Comparison of ENCODE assay signal across 2 cellular contexts in the genomic region with DNA sequence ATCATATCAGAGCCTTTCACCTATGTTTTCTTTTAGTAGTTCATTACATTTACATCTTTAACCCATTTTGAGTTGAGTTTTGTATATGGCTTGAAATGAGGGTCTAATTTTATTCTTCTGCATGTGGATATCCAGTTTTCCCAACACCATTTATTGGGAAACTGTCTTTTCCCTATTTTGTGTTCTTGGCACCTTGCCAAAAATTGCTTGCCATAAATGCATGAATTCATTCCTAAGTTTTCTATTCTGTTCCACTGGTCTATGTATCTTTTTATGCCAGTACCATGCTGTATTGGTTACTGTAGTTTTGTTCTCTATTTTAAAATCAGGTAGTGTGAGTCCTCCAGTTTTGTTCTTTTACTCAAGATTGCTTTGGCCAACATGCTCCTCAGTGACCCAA.
TF ChIP-seq lines count a peak whose summit lies in the region.

No MANE protein-coding gene starts in this region.

TF ChIP-seq in SK-N-SH treated with all-trans-retinoic acid at 6 μM for 48 hours, 23 proteins besides CTCF, POLR2A, EP300 and RAD21 (continued from another document):
- TF ChIP-seq, protein P1, sequence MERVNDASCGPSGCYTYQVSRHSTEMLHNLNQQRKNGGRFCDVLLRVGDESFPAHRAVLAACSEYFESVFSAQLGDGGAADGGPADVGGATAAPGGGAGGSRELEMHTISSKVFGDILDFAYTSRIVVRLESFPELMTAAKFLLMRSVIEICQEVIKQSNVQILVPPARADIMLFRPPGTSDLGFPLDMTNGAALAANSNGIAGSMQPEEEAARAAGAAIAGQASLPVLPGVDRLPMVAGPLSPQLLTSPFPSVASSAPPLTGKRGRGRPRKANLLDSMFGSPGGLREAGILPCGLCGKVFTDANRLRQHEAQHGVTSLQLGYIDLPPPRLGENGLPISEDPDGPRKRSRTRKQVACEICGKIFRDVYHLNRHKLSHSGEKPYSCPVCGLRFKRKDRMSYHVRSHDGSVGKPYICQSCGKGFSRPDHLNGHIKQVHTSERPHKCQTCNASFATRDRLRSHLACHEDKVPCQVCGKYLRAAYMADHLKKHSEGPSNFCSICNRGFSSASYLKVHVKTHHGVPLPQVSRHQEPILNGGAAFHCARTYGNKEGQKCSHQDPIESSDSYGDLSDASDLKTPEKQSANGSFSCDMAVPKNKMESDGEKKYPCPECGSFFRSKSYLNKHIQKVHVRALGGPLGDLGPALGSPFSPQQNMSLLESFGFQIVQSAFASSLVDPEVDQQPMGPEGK (CRISPR knock-in tag; IDR thresholded peaks at IDR 0.05; ENCODE audit: borderline replicate concordance), result no peak
- TF ChIP-seq ZNF565 (CRISPR knock-in tag; conservative IDR thresholded peaks at IDR 0.05; ENCODE audit: low read depth) (no peak), OSR1 (CRISPR knock-in tag; IDR thresholded peaks at IDR 0.05) (no peak), RARB (CRISPR knock-in tag; IDR thresholded peaks at IDR 0.05) (no peak), TOX (CRISPR knock-in tag; IDR thresholded peaks at IDR 0.05; ENCODE audit: borderline replicate concordance) (no peak), PPARA (CRISPR knock-in tag; IDR thresholded peaks at IDR 0.05; ENCODE audit: borderline replicate concordance) (no peak), ZNF8 (CRISPR knock-in tag; IDR thresholded peaks at IDR 0.05) (no peak), TCF4 (CRISPR knock-in tag; IDR thresholded peaks at IDR 0.05; ENCODE audit: borderline replicate concordance) (no peak)
- TF ChIP-seq, protein P2, sequence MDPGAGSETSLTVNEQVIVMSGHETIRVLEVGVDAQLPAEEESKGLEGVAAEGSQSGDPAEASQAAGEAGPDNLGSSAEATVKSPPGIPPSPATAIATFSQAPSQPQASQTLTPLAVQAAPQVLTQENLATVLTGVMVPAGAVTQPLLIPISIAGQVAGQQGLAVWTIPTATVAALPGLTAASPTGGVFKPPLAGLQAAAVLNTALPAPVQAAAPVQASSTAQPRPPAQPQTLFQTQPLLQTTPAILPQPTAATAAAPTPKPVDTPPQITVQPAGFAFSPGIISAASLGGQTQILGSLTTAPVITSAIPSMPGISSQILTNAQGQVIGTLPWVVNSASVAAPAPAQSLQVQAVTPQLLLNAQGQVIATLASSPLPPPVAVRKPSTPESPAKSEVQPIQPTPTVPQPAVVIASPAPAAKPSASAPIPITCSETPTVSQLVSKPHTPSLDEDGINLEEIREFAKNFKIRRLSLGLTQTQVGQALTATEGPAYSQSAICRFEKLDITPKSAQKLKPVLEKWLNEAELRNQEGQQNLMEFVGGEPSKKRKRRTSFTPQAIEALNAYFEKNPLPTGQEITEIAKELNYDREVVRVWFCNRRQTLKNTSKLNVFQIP (CRISPR knock-in tag; IDR thresholded peaks at IDR 0.05; ENCODE audit: borderline replicate concordance, low read depth), result no peak

TF ChIP-seq in HEK293, 187 proteins besides CTCF, POLR2A, EP300 and RAD21 (continued from another document):
- TF ChIP-seq ZNF2 (tag by site-specific recombination; IDR thresholded peaks at IDR 0.05), result no peak
- no peak for TF ChIP-seq ZNF391 (tag by site-specific recombination; IDR thresholded peaks at IDR 0.05; ENCODE audit: borderline replicate concordance, low read depth)
- no peak for TF ChIP-seq ZNF292 (tag by site-specific recombination; IDR thresholded peaks at IDR 0.05; ENCODE audit: borderline replicate concordance, low read depth)
- no peak for TF ChIP-seq ZNF843 (tag by site-specific recombination; IDR thresholded peaks at IDR 0.05)
- peak; percentile 63; the same call in 1 of the 2 replicates for TF ChIP-seq ZNF544 (tag by site-specific recombination; IDR thresholded peaks at IDR 0.05)
- peak; percentile 14; the same call in 1 of the 2 replicates for TF ChIP-seq ZNF214 (tag by site-specific recombination; IDR thresholded peaks at IDR 0.05; ENCODE audit: borderline replicate concordance)
- TF ChIP-seq ZNF121 (tag by site-specific recombination; IDR thresholded peaks at IDR 0.05), result no peak
- TF ChIP-seq ZNF184 (tag by site-specific recombination; IDR thresholded peaks at IDR 0.05), result peak; percentile 62; the same call in 1 of the 2 replicates
- TF ChIP-seq, protein P3, sequence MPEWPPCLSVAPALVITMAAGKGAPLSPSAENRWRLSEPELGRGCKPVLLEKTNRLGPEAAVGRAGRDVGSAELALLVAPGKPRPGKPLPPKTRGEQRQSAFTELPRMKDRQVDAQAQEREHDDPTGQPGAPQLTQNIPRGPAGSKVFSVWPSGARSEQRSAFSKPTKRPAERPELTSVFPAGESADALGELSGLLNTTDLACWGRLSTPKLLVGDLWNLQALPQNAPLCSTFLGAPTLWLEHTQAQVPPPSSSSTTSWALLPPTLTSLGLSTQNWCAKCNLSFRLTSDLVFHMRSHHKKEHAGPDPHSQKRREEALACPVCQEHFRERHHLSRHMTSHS (tag by site-specific recombination; IDR thresholded peaks at IDR 0.05), result no peak
- no peak for TF ChIP-seq SALL2 (tag by site-specific recombination; IDR thresholded peaks at IDR 0.05; ENCODE audit: borderline replicate concordance)
- no peak for TF ChIP-seq ZNF248 (tag by site-specific recombination; IDR thresholded peaks at IDR 0.05)
- no peak for TF ChIP-seq HOXA7 (CRISPR knock-in tag; IDR thresholded peaks at IDR 0.05; ENCODE audit: borderline replicate concordance)
- TF ChIP-seq ZBTB44 (tag by site-specific recombination; IDR thresholded peaks at IDR 0.05), result peak; percentile 35; the same call in 1 of the 2 replicates
- TF ChIP-seq ZSCAN5A (tag by site-specific recombination; IDR thresholded peaks at IDR 0.05), result no peak
- no peak for TF ChIP-seq TCF7L2 (IDR thresholded peaks at IDR 0.05; ENCODE audit: borderline replicate concordance, low read depth, low read length)
- peak; percentile 45; the same call in 1 of the 2 replicates for TF ChIP-seq ZNF549 (tag by site-specific recombination; IDR thresholded peaks at IDR 0.05)
- no peak for TF ChIP-seq ZNF19 (tag by site-specific recombination; IDR thresholded peaks at IDR 0.05; ENCODE audit: low read depth)
- no peak for TF ChIP-seq PRDM1 (tag by site-specific recombination; IDR thresholded peaks at IDR 0.05)
- peak; percentile 17 for TF ChIP-seq ZNF529 (tag by site-specific recombination; IDR thresholded peaks at IDR 0.05; ENCODE audit: insufficient replicate concordance)
- no peak for TF ChIP-seq ZBTB6 (tag by site-specific recombination; IDR thresholded peaks at IDR 0.05)
- TF ChIP-seq TRIM28 (IDR thresholded peaks at IDR 0.05; ENCODE audit: borderline replicate concordance, low read length), result no peak
- TF ChIP-seq, protein P4, sequence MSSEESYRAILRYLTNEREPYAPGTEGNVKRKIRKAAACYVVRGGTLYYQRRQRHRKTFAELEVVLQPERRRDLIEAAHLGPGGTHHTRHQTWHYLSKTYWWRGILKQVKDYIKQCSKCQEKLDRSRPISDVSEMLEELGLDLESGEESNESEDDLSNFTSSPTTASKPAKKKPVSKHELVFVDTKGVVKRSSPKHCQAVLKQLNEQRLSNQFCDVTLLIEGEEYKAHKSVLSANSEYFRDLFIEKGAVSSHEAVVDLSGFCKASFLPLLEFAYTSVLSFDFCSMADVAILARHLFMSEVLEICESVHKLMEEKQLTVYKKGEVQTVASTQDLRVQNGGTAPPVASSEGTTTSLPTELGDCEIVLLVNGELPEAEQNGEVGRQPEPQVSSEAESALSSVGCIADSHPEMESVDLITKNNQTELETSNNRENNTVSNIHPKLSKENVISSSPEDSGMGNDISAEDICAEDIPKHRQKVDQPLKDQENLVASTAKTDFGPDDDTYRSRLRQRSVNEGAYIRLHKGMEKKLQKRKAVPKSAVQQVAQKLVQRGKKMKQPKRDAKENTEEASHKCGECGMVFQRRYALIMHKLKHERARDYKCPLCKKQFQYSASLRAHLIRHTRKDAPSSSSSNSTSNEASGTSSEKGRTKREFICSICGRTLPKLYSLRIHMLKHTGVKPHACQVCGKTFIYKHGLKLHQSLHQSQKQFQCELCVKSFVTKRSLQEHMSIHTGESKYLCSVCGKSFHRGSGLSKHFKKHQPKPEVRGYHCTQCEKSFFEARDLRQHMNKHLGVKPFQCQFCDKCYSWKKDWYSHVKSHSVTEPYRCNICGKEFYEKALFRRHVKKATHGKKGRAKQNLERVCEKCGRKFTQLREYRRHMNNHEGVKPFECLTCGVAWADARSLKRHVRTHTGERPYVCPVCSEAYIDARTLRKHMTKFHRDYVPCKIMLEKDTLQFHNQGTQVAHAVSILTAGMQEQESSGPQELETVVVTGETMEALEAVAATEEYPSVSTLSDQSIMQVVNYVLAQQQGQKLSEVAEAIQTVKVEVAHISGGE (tag by site-specific recombination; conservative IDR thresholded peaks at IDR 0.05; ENCODE audit: low read depth), result no peak
- TF ChIP-seq ZNF37A (tag by site-specific recombination; IDR thresholded peaks at IDR 0.05), result peak; percentile 77
- TF ChIP-seq ZBTB21 (tag by site-specific recombination; IDR thresholded peaks at IDR 0.05), result no peak
- TF ChIP-seq ZNF677 (tag by site-specific recombination; IDR thresholded peaks at IDR 0.05), result peak; percentile 64; the same call in 1 of the 2 replicates
- peak; percentile 51; the same call in 1 of the 2 replicates for TF ChIP-seq KLF10 (tag by site-specific recombination; IDR thresholded peaks at IDR 0.05)
